24 cellular contexts compared by ENCODE assay signal in the genomic region with DNA sequence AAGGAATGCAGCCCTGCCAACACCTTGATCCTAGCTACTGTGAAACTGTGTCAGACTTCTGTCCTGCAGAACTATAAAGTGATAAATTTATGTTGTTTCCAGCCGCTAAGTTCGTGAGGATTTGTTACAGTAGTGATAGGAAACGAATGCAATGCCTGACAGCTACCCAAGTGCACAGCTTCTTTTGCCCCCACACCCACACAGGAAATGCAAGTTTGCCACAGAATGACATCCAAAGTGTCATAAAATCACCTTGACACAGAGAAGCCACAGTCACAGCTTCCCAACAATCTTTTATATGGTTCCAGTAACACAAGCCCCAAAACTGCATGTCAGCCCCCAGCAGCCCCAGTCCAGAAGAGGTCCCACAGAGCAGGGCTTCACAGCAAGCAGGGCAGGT.
A peak's percentile ranks its signal among the peaks of the same experiment; 100 is the strongest.
DNase-seq lines count a peak whose midpoint lies in the region; ATAC-seq and TF ChIP-seq lines count a peak whose summit lies in the region.
"Had no signal": no experiment of that assay in that cellular context is flagged by ENCODE, and none has a peak within 500 bp of the region (broad histone marks: within the 10 kb centered on the region; RNA-seq: fewer than 3 reads in every experiment).

No MANE protein-coding gene starts in this region.

- no peaks in the 10 kb centered on the region for H3K4me1 ChIP-seq in suprapubic skin
- H3K4me1 ChIP-seq: HAP-1 had no signal

- POLR2A ChIA-PET in CD4-positive, alpha-beta T cell (lab: Charles Lee) = no interaction called here

- peak; percentile 38 for DNase-seq in activated CD8-positive, alpha-beta memory T cell treated with anti-CD3 and anti-CD28 coated beads, Interleukin-2, amount 10 ng/mL, durations not matched to agents 7 days and 5 days
- DNase-seq in activated CD8-positive, alpha-beta memory T cell treated with anti-CD3 and anti-CD28 coated beads, Interleukin-2, amount 50 U/mL, for 48 hours = no peak
- DNase-seq in CD4-positive, alpha-beta T cell = peak in 1 of 10 experiments; percentile 1
- peak; percentile 0 for DNase-seq in Jurkat, Clone E6-1 (ENCODE audit: low read depth, low spot score)
- DNase-seq in central memory CD4-positive, alpha-beta T cell = peak; percentile 17
- no peak for DNase-seq in suprapubic skin (ENCODE audit: low spot score in 2 of 2)
- DNase-seq in lower leg skin (ENCODE audit: low spot score in 2 of 2) = no peak
- DNase-seq in NCI-H146 (lab: John Stamatoyannopoulos, UW) = no peak
- DNase-seq: DMS79; GM23248; KBM-7; NCI-H1092; NCI-H1436; NCI-H1930; NCI-H226; NCI-H510A treated with DMSO at 0.1 percent for 48 hours; NCI-H774; NK-92 treated with Interleukin-12 subunit alpha and Interleukin-12 subunit beta, amount 100 ng/mL, for 24 hours; SHP77 treated with DMSO at 0.1 percent for 48 hours had no signal

- peaks cover 6% of the 10 kb centered on the region for H3K4me1 Mint-ChIP-seq in activated CD8-positive, alpha-beta memory T cell treated with anti-CD3 and anti-CD28 coated beads, Interleukin-2, amount 10 ng/mL, durations not matched to agents 7 days and 5 days
- H3K4me1 Mint-ChIP-seq in CD4-positive, alpha-beta T cell (ENCODE audit: low read depth) = peaks cover 16% of the 10 kb centered on the region

- intact Hi-C loops in CD4-positive, alpha-beta T cell (cut with DNase I, micrococcal nuclease) = loop anchor here in 1 of 2 experiments (10.0 kb wide), 1 partner anchor 668 kb away; no protein-coding TSS in a partner anchor
- intact Hi-C loops in lower leg skin (cut with DNase I; ENCODE audit: low total_unique reads) = loop anchor here (10.0 kb wide), 1 partner anchor 262 kb away; no protein-coding TSS in a partner anchor

- H3K27me3 ChIP-seq in CD4-positive, alpha-beta T cell (ENCODE audit: control insufficient read depth, insufficient read depth, low read length) = no peaks in the 10 kb centered on the region
- H3K27me3 ChIP-seq in suprapubic skin = no peaks in the 10 kb centered on the region

- no peaks in the 10 kb centered on the region for H3K36me3 ChIP-seq in suprapubic skin
- H3K36me3 ChIP-seq: HAP-1 had no signal

- H3K9me3 ChIP-seq in CD4-positive, alpha-beta T cell (ENCODE audit: control insufficient read depth, low read length) = no peaks in the 10 kb centered on the region
- no peaks in the 10 kb centered on the region for H3K9me3 ChIP-seq in suprapubic skin
- H3K9me3 ChIP-seq: HAP-1 had no signal

- no peak for TF ChIP-seq CTCF in CD4-positive, alpha-beta T cell (IDR thresholded peaks at IDR 0.05)
- TF ChIP-seq CTCF in suprapubic skin (IDR thresholded peaks at IDR 0.05) (no peak), lower leg skin (IDR thresholded peaks at IDR 0.05) (no peak)

- H3K27ac Mint-ChIP-seq in activated CD8-positive, alpha-beta memory T cell treated with anti-CD3 and anti-CD28 coated beads, Interleukin-2, amount 10 ng/mL, durations not matched to agents 7 days and 5 days = no peak overlapping the region
- H3K27ac Mint-ChIP-seq in CD4-positive, alpha-beta T cell = peak overlapping the region; percentile 9

- WGBS in suprapubic skin = 79% methylated on average over 3 of the region's 3 CpGs
- WGBS in lower leg skin, 2 donors = 73 to 75% methylated on average over 3 of the region's 3 CpGs

- no peaks in the 10 kb centered on the region for H3K9me3 Mint-ChIP-seq in activated CD8-positive, alpha-beta memory T cell treated with anti-CD3 and anti-CD28 coated beads, Interleukin-2, amount 10 ng/mL, durations not matched to agents 7 days and 5 days (ENCODE audit: low read depth)
- H3K9me3 Mint-ChIP-seq in CD4-positive, alpha-beta T cell = no peaks in the 10 kb centered on the region

- H3K27me3 Mint-ChIP-seq in activated CD8-positive, alpha-beta memory T cell treated with anti-CD3 and anti-CD28 coated beads, Interleukin-2, amount 10 ng/mL, durations not matched to agents 7 days and 5 days = no peaks in the 10 kb centered on the region
- H3K27me3 Mint-ChIP-seq in CD4-positive, alpha-beta T cell = no peaks in the 10 kb centered on the region

- no peak overlapping the region for H3K4me3 ChIP-seq in Jurkat, Clone E6-1 (ENCODE audit: low read length)
- H3K4me3 ChIP-seq in suprapubic skin = no peak overlapping the region
- H3K4me3 ChIP-seq in lower leg skin (ENCODE audit: low read depth, poor library complexity, severe bottlenecking) = no peak overlapping the region
- H3K4me3 ChIP-seq: GM23248, HAP-1 had no signal

- no peak overlapping the region for H3K4me3 Mint-ChIP-seq in activated CD8-positive, alpha-beta memory T cell treated with anti-CD3 and anti-CD28 coated beads, Interleukin-2, amount 10 ng/mL, durations not matched to agents 7 days and 5 days
- peak overlapping the region; percentile 40 for H3K4me3 Mint-ChIP-seq in CD4-positive, alpha-beta T cell

- no peaks in the 10 kb centered on the region for H3K36me3 Mint-ChIP-seq in activated CD8-positive, alpha-beta memory T cell treated with anti-CD3 and anti-CD28 coated beads, Interleukin-2, amount 10 ng/mL, durations not matched to agents 7 days and 5 days
- no peaks in the 10 kb centered on the region for H3K36me3 Mint-ChIP-seq in CD4-positive, alpha-beta T cell (ENCODE audit: low read depth)

- CTCF ChIA-PET in activated CD8-positive, alpha-beta memory T cell treated with anti-CD3 and anti-CD28 coated beads, Interleukin-2, amount 10 ng/mL, durations not matched to agents 7 days and 5 days (lab: Charles Lee) = interaction anchor here (1.0 kb wide), 1 partner anchor 11 kb away, joined by 3 read pairs; no protein-coding TSS in a partner anchor
- CTCF ChIA-PET in CD4-positive, alpha-beta T cell (lab: Charles Lee) = no interaction called here

- TF ChIP-seq EP300 in suprapubic skin (IDR thresholded peaks at IDR 0.05) = no peak

- no peak for ATAC-seq in activated CD8-positive, alpha-beta memory T cell treated with anti-CD3 and anti-CD28 coated beads, Interleukin-2, amount 10 ng/mL, durations not matched to agents 7 days and 5 days
- peak; percentile 51 for ATAC-seq in CD4-positive, alpha-beta T cell (ENCODE audit: poor library complexity)
- ATAC-seq: HepG2 had no signal

- H3K27ac ChIP-seq in CD4-positive, alpha-beta T cell (ENCODE audit: low read depth, low read length) = no peak overlapping the region
- H3K27ac ChIP-seq in suprapubic skin = no peak overlapping the region
- H3K27ac ChIP-seq: C4-2B, GM23248, HL-60, RWPE1 had no signal

- no peak for TF ChIP-seq POLR2A in suprapubic skin (IDR thresholded peaks at IDR 0.05)
- TF ChIP-seq POLR2A in lower leg skin (IDR thresholded peaks at IDR 0.05) = no peak

Comparison
In these comparisons a context has a peak if more than half of its experiments do, and no peak if none do; other contexts are left out.
1. DNase-seq: peak in activated CD8-positive, alpha-beta memory T cell treated with anti-CD3 and anti-CD28 coated beads, Interleukin-2, amount 10 ng/mL, durations not matched to agents 7 days and 5 days (single experiment), Jurkat, Clone E6-1 (single experiment) and central memory CD4-positive, alpha-beta T cell (single experiment); none in activated CD8-positive, alpha-beta memory T cell treated with anti-CD3 and anti-CD28 coated beads, Interleukin-2, amount 50 U/mL, for 48 hours (single experiment), suprapubic skin (0 of 2), lower leg skin (0 of 2) and NCI-H146 (single experiment).